In genomic region chr4:173248690-173249089, GRCh38 we compare ENCODE assay signal across 25 cellular contexts.
"Had no signal": no experiment of that assay in that cellular context is flagged by ENCODE, and none has a peak within 500 bp of the region (broad histone marks: within the 10 kb centered on the region; RNA-seq: fewer than 3 reads in every experiment).

No MANE protein-coding gene starts in this region.

- H3K36me3 ChIP-seq: left lung, lower lobe of right lung, right atrium auricular region, right lobe of liver, tibial nerve, uterus had no signal

- H2AFZ ChIP-seq: parathyroid adenoma had no signal

- H3K4me3 ChIP-seq: left lung, lower lobe of right lung, psoas muscle, right atrium auricular region, right lobe of liver, smooth muscle cell, tibial nerve, uterus had no signal

- H3K27ac ChIP-seq: left lung, lower lobe of right lung, parathyroid adenoma, psoas muscle, right atrium auricular region, right lobe of liver, tibial nerve, uterus had no signal

- H3K4me2 ChIP-seq: smooth muscle cell had no signal

- H3K9ac ChIP-seq: parathyroid adenoma had no signal

- H3K9me3 ChIP-seq: left lung, lower lobe of right lung, psoas muscle, right atrium auricular region, right lobe of liver, tibial nerve, uterus had no signal

- H3K4me1 ChIP-seq: left lung, lower lobe of right lung, right atrium auricular region, right lobe of liver had no signal

- ATAC-seq: left colon; left lung; lower lobe of right lung; naive thymus-derived CD8-positive, alpha-beta T cell; psoas muscle; right lobe of liver; stimulated activated memory B cell treated with anti-CD40 and anti-IgM and Interleukin-4, amounts not matched to agents 10 μg/mL and 1 μg/mL and 100 μg/mL, for 72 hours; stimulated activated naive CD8-positive, alpha-beta T cell treated with anti-CD3 and anti-CD28 coated beads, Interleukin-15, amount 100 ng/mL, for 72 hours had no signal

- H3K27me3 ChIP-seq: left lung, right atrium auricular region, right lobe of liver, tibial nerve, uterus had no signal

- DNase-seq: hypothalamus; immature natural killer cell; kidney; left colon; left lung; lower lobe of right lung; mammary epithelial cell; mesenchymal stem cell; naive thymus-derived CD8-positive, alpha-beta T cell; nucleus accumbens; psoas muscle; right lobe of liver; stimulated activated CD4-positive, alpha-beta T cell treated with anti-CD3 and anti-CD28 coated beads, Interleukin-1b, Interleukin-23, amount 100 ng/mL, for 48 hours; stimulated activated CD4-positive, alpha-beta T cell treated with anti-CD3 and anti-CD28 coated beads, Interleukin-2, amount 100 ng/mL, for 48 hours; stimulated activated CD4-positive, alpha-beta T cell treated with anti-CD3 and anti-CD28 coated beads, Interleukin-4, amount 100 ng/mL, for 4 hours; stimulated activated CD8-positive, alpha-beta memory T cell treated with anti-CD3 and anti-CD28 coated beads, Interleukin-4, amount 100 ng/mL, for 48 hours; stimulated activated naive CD4-positive, alpha-beta T cell treated with Interleukin-2 at 50 U/mL for 16 hours; stimulated activated naive CD8-positive, alpha-beta T cell treated with anti-CD3 and anti-CD28 coated beads, Interleukin-15, amount 100 ng/mL, for 72 hours; substantia nigra; uterus had no signal
